8 cellular contexts compared by ENCODE assay signal in the genomic region with DNA sequence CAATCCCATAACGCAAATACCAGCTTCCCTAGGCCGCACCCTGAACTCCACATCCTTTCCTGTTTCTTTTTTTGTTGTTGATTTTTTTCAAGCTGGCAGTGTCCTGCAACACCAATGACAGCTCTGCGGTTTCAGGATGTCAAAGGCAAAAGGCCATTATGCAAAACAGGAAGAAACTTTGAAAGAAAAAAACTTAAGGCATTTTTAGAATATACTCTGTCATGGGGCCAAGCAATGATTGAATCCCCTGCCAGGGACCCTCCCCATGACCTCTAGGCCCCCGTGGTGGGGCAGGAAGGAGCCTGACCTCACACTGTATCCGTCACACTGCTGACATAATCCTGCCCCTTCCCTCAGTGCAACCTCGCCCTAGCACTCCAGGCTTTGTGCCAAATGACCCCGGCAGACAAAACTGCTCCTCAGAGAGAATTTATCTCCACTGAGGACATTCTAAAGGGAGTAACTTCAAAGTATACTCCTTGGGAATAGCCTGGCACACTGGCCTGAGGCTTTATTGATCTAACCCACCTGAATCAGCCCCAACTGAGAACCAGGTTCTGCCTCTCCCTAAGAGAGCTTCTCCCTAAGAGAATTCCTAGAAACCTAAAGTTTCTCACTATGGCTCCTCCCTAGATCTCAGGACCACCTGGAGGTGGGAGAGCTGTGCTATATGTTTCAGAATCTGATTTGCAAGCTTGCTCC. TPM values are rescaled to one million over a fixed set of nuclear protein-coding genes. Genes with fewer than 3 reads are reported as not detected.
DNase-seq lines count a peak whose midpoint lies in the region; ATAC-seq and TF ChIP-seq lines count a peak whose summit lies in the region.

No MANE protein-coding gene starts in this region.

- DNase-seq in AG04450 (ENCODE audit: low read depth, low spot score) = no peak
- peak; percentile 62 for DNase-seq in mammary epithelial cell
- peak; percentile 73 for DNase-seq in mesenchymal stem cell
- peak in 1 of 2 donors; percentile 80 for DNase-seq in upper lobe of left lung

- peak overlapping the region; percentile 89 to 93 for H3K18ac ChIP-seq in mesenchymal stem cell (ENCODE audit: low read depth in 1 of 2, low read length in 2 of 2)

- H3K36me3 ChIP-seq in OCI-LY1 (ENCODE audit: insufficient read depth, low read length) (no peaks in the 10 kb centered on the region), mammary epithelial cell (ENCODE audit: insufficient read depth, low read length) (no peaks in the 10 kb centered on the region), mesenchymal stem cell (ENCODE audit: control insufficient read depth in 1 of 2, insufficient read depth in 2 of 2, low read depth in 1 of 2, low read length in 2 of 2) (no peaks in the 10 kb centered on the region), upper lobe of left lung (no peaks in the 10 kb centered on the region)

- peak overlapping the region; percentile 90 for H4K91ac ChIP-seq in mesenchymal stem cell (ENCODE audit: low read length)

- H2BK15ac ChIP-seq in mesenchymal stem cell (ENCODE audit: low read depth, poor library complexity, severe bottlenecking) = peak overlapping the region; percentile 2

- H3K79me2 ChIP-seq in OCI-LY1 (ENCODE audit: insufficient read depth, low read length) = no peaks in the 10 kb centered on the region
- H3K79me2 ChIP-seq in mammary epithelial cell (ENCODE audit: insufficient read depth, low read length) = peaks cover 99% of the 10 kb centered on the region

- peak overlapping the region; percentile 91 to 93 for H2BK12ac ChIP-seq in mesenchymal stem cell (ENCODE audit: low read length in 2 of 2)

- no peak for TF ChIP-seq POLR2A in upper lobe of left lung (IDR thresholded peaks at IDR 0.05)

- H3K9ac ChIP-seq in OCI-LY1 (ENCODE audit: low read length) (no peak overlapping the region; the same call in 1 of the 2 replicates), mammary epithelial cell (ENCODE audit: insufficient read depth, low read length) (peak overlapping the region; percentile 77), mesenchymal stem cell (ENCODE audit: low read length) (peak overlapping the region; percentile 69)

- H3K4ac ChIP-seq in mesenchymal stem cell (ENCODE audit: low read depth in 1 of 2, low read length in 2 of 2) = peak overlapping the region; percentile 24 to 80

- peak overlapping the region; percentile 99 for H4K8ac ChIP-seq in mesenchymal stem cell (ENCODE audit: low read length)

- no peaks in the 10 kb centered on the region for H3K9me2 ChIP-seq in OCI-LY1 (ENCODE audit: low read depth, low read length)

- H3K23ac ChIP-seq in mesenchymal stem cell (ENCODE audit: low read length in 2 of 2) = no peak overlapping the region

- WGBS in mammary epithelial cell (ENCODE audit: low coverage, missing lambda C conversion rate) = 0% methylated on average over 4 of the region's 7 CpGs
- WGBS in mesenchymal stem cell = 17% methylated on average over 7 of the region's 7 CpGs
- 4 to 15% methylated on average over 7 of the region's 7 CpGs for WGBS in upper lobe of left lung, 2 donors

- H2BK120ac ChIP-seq in mesenchymal stem cell (ENCODE audit: low read depth, low read length) = peak overlapping the region; percentile 36

- peaks cover 25% of the 10 kb centered on the region for H3K79me1 ChIP-seq in mesenchymal stem cell (replicated peaks; ENCODE audit: low read length, poor library complexity, severe bottlenecking)

- H3K4me2 ChIP-seq in OCI-LY1 (ENCODE audit: low read length) (peak overlapping the region; percentile 30), mammary epithelial cell (ENCODE audit: insufficient read depth, low read depth, low read length) (peak overlapping the region; percentile 78), mesenchymal stem cell (ENCODE audit: low read length, poor library complexity, severe bottlenecking) (peak overlapping the region; percentile 10)

- TF ChIP-seq EP300 in upper lobe of left lung (IDR thresholded peaks at IDR 0.05) = peak in 3 of 4 donors; percentile 22 to 65 (median 59)

- intact Hi-C loops in mammary epithelial cell (cut with micrococcal nuclease) = no loop called here

- H3F3A ChIP-seq in OCI-LY1 (ENCODE audit: insufficient read depth, low read length) = 0 out of 2 replicates have a peak, but pooled peaks cover 4% of the 10 kb centered on the region

- peak overlapping the region; percentile 92 for H3K27ac ChIP-seq in AG04450 (ENCODE audit: low read depth, low read length)
- peak overlapping the region; percentile 5 for H3K27ac ChIP-seq in OCI-LY1 (ENCODE audit: low read depth, low read length, poor library complexity, severe bottlenecking)
- peak overlapping the region; percentile 96 for H3K27ac ChIP-seq in mammary epithelial cell (ENCODE audit: insufficient read depth, low read depth, low read length)
- H3K27ac ChIP-seq in mesenchymal stem cell (ENCODE audit: low read length, poor library complexity, severe bottlenecking) = peak overlapping the region; percentile 67
- H3K27ac ChIP-seq in upper lobe of left lung = peak overlapping the region; percentile 97 to 99 (median 98)

- H3K4me3 ChIP-seq in AG04450 (ENCODE audit: low read depth, low read length) (no peak overlapping the region; the same call in 1 of the 2 replicates), OCI-LY1 (ENCODE audit: low read depth, low read length, poor library complexity, severe bottlenecking) (no peak overlapping the region), mammary epithelial cell (replicated peaks in 1 of 3; ENCODE audit: insufficient read depth in 1 of 3, low read depth in 2 of 3, low read length in 3 of 3) (no peak overlapping the region), mesenchymal stem cell (ENCODE audit: insufficient read depth in 1 of 2, low read depth in 1 of 2, low read length in 2 of 2) (peak overlapping the region in 1 of 2 experiments; percentile 22), upper lobe of left lung (peak overlapping the region in 2 of 4 donors; percentile 2 to 13)

- CTCF ChIA-PET in AG04450 (lab: Charles Lee) (no interaction called here), mammary epithelial cell (lab: Charles Lee; ENCODE audit: low non-redundant PET) (no interaction called here)

- H3K4me1 ChIP-seq in OCI-LY1 (ENCODE audit: insufficient read depth, low read length, severe bottlenecking) (peaks cover 37% of the 10 kb centered on the region), mammary epithelial cell (ENCODE audit: insufficient read depth, low read length) (peaks cover 94% of the 10 kb centered on the region), mesenchymal stem cell (ENCODE audit: control insufficient read depth, insufficient read depth, low read depth, low read length) (peaks cover 45% of the 10 kb centered on the region), upper lobe of left lung (peaks cover 95 to 100% (median 99%) of the 10 kb centered on the region in 4 donors)

- peak; percentile 29 for ATAC-seq in GM21423 (IDR thresholded peaks at IDR 0.05; ENCODE audit: unreplicated experiment)
- ATAC-seq in upper lobe of left lung (ENCODE audit: low FRiP score in 2 of 2) = peak; percentile 67 to 78
- ATAC-seq in GM19023 (IDR thresholded peaks at IDR 0.05; ENCODE audit: unreplicated experiment) = no peak
- no peak for ATAC-seq in HG03521 (IDR thresholded peaks at IDR 0.05; ENCODE audit: unreplicated experiment)

- H2AFZ ChIP-seq in OCI-LY1 (ENCODE audit: low read length) = no peak overlapping the region
- H2AFZ ChIP-seq in mammary epithelial cell (ENCODE audit: low read depth, low read length) = no peak overlapping the region
- no peak overlapping the region for H2AFZ ChIP-seq in mesenchymal stem cell (ENCODE audit: low read depth, low read length)

- H2BK5ac ChIP-seq in mesenchymal stem cell (ENCODE audit: low read depth, low read length, poor library complexity, severe bottlenecking) = peak overlapping the region; percentile 68

- no peaks in the 10 kb centered on the region for H3K27me3 ChIP-seq in AG04450 (ENCODE audit: control insufficient read depth, insufficient read depth, low read length)
- H3K27me3 ChIP-seq in OCI-LY1 (ENCODE audit: insufficient read depth, low read length) = no peaks in the 10 kb centered on the region
- no peaks in the 10 kb centered on the region for H3K27me3 ChIP-seq in mammary epithelial cell (ENCODE audit: insufficient read depth, low read length)
- no peaks in the 10 kb centered on the region for H3K27me3 ChIP-seq in mesenchymal stem cell (ENCODE audit: control insufficient read depth in 1 of 2, insufficient read depth in 1 of 2, low read length in 2 of 2)
- H3K27me3 ChIP-seq in upper lobe of left lung = no peaks in the 10 kb centered on the region

- POLR2A ChIA-PET in AG04450 (lab: Yijun Ruan, JAX) = no interaction called here

- TF ChIP-seq CTCF in AG04450 (IDR thresholded peaks at IDR 0.05; ENCODE audit: low read depth, low read length) = no peak
- no peak for TF ChIP-seq CTCF in OCI-LY1 (IDR thresholded peaks at IDR 0.05; ENCODE audit: low read length)
- no peak for TF ChIP-seq CTCF in mammary epithelial cell (conservative IDR thresholded peaks at IDR 0.05 in 1 of 2, IDR thresholded peaks at IDR 0.05 in 1 of 2; ENCODE audit: extremely low read depth in 1 of 2, insufficient read depth in 1 of 2, low read depth in 1 of 2, low read length in 2 of 2)
- TF ChIP-seq CTCF in upper lobe of left lung (IDR thresholded peaks at IDR 0.05) = no peak

- dilution Hi-C loops in mammary epithelial cell (cut with HindIII; ENCODE audit: low sequenced_read_pairs) = no loop called here

- no peak overlapping the region for H3K14ac ChIP-seq in mesenchymal stem cell (ENCODE audit: low read length in 2 of 2)

- H4K20me1 ChIP-seq in OCI-LY1 (ENCODE audit: insufficient read depth, low read length) (no peaks in the 10 kb centered on the region), mammary epithelial cell (ENCODE audit: insufficient read depth, low read length) (no peaks in the 10 kb centered on the region)

- no TSS peak for BruUV-seq in mammary epithelial cell (replicated peaks; lab: Mats Ljungman, UMichigan)

- peak overlapping the region; percentile 90 for H2AK5ac ChIP-seq in mesenchymal stem cell (ENCODE audit: low read length, severe bottlenecking)

- in situ Hi-C loops in mammary epithelial cell (cut with MboI; ENCODE audit: low sequenced_read_pairs in 2 of 2) = no loop called here

- H3K9me3 ChIP-seq in AG04450 (ENCODE audit: control insufficient read depth, insufficient read depth, low read length) = no peaks in the 10 kb centered on the region
- no peaks in the 10 kb centered on the region for H3K9me3 ChIP-seq in OCI-LY1 (ENCODE audit: low read length)
- H3K9me3 ChIP-seq in mammary epithelial cell (replicated peaks; ENCODE audit: insufficient read depth, low read length) = no peaks in the 10 kb centered on the region
- no peaks in the 10 kb centered on the region for H3K9me3 ChIP-seq in mesenchymal stem cell (ENCODE audit: control insufficient read depth, low read length)
- H3K9me3 ChIP-seq in upper lobe of left lung = no peaks in the 10 kb centered on the region

RNA-seq across cellular contexts. Expression of a gene that starts 7.9 kb away (rescaled TPM):
- 55.3 and 57.0 TPM in 2 replicates for polyA plus RNA-seq in AG04450 (2011; rRNA removed)
- 64.4 and 70.9 TPM in 2 replicates for polyA minus RNA-seq in AG04450 (2011; rRNA and poly(A)+ RNA removed)
- 100 to 1,000 TPM in 1 of 2 donors, 10 to 100 TPM in 1; 82.2 to 135 TPM for total RNA-seq in mammary epithelial cell
- 69.9 TPM for polyA plus RNA-seq in mammary epithelial cell
- polyA minus RNA-seq in mammary epithelial cell = 212 TPM
- 58.5 TPM for polyA plus RNA-seq in mesenchymal stem cell (2013, experiment 1 of 2)
- 58.1 TPM for polyA plus RNA-seq in mesenchymal stem cell (2013, experiment 2 of 2)
- 10 to 100 TPM; 26.2 to 83.3 (median 70.8) TPM for total RNA-seq in upper lobe of left lung

Comparison
In these comparisons a context has a peak if more than half of its experiments do, and no peak if none do; other contexts are left out.
1. H3K27ac ChIP-seq: peak in every context shown above with its lines; median percentile 98 in upper lobe of left lung; 96 in mammary epithelial cell; 92 in AG04450; 67 in mesenchymal stem cell; 5 in OCI-LY1.
2. ATAC-seq: peak in GM21423 (single experiment) and upper lobe of left lung (2 of 2); none in GM19023 (single experiment) and HG03521 (single experiment).
3. H3K4me2 ChIP-seq: peak in every context shown above with its lines; median percentile 78 in mammary epithelial cell; 30 in OCI-LY1; 10 in mesenchymal stem cell.